Comparison of ENCODE assay signal across 8 cellular contexts in the genomic region with DNA sequence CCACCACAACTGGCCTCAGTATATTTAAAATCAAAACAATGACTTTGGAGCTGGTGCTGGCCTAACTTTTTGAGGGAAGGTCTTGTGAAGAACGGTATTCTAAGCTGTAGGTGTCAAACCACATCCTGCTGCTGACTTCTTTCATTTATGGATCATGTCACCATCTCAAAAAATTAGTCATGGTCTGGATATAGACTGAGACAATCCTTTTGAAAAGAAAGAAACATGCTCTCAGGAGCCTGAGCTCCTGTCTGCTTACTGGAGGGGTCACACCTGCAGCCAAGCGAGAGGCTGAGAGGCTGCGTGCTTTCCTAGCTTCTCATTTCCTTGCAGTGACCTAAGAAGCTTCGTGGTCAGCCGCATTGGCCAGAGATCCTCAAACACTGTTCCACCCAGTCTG. TPM values are rescaled to one million over a fixed set of nuclear protein-coding genes. Genes with fewer than 3 reads are reported as not detected.
DNase-seq lines count a peak whose midpoint lies in the region; ATAC-seq and TF ChIP-seq lines count a peak whose summit lies in the region.

No MANE protein-coding gene starts in this region.

- peak overlapping the region; percentile 5 for H3K4me3 Mint-ChIP-seq in central memory CD8-positive, alpha-beta T cell
- H3K4me3 Mint-ChIP-seq in endodermal cell, result no peak overlapping the region

- no peaks in the 10 kb centered on the region for H3K36me3 ChIP-seq in GM06990 (ENCODE audit: control insufficient read depth, insufficient read depth, low read length)
- H3K36me3 ChIP-seq in endodermal cell (ENCODE audit: control insufficient read depth, insufficient read depth, low read length), result no peaks in the 10 kb centered on the region
- H3K36me3 ChIP-seq in upper lobe of right lung, result no peaks in the 10 kb centered on the region

- H3K4me1 Mint-ChIP-seq in central memory CD8-positive, alpha-beta T cell, result peaks cover 12% of the 10 kb centered on the region
- no peaks in the 10 kb centered on the region for H3K4me1 Mint-ChIP-seq in endodermal cell

- peaks cover 3% of the 10 kb centered on the region for H3K36me3 Mint-ChIP-seq in central memory CD8-positive, alpha-beta T cell (ENCODE audit: insufficient read depth)
- H3K36me3 Mint-ChIP-seq in endodermal cell (ENCODE audit: low read depth), result no peaks in the 10 kb centered on the region

- ATAC-seq in GM21529 (IDR thresholded peaks at IDR 0.05; ENCODE audit: unreplicated experiment) (peak; percentile 94), upper lobe of right lung (no peak)
- ATAC-seq in central memory CD8-positive, alpha-beta T cell (replicated peaks; ENCODE audit: extremely low read depth, poor library complexity, severe bottlenecking), result peak; percentile 94

- H3K9me3 Mint-ChIP-seq in central memory CD8-positive, alpha-beta T cell, result no peaks in the 10 kb centered on the region
- H3K9me3 Mint-ChIP-seq in endodermal cell, result no peaks in the 10 kb centered on the region

- DNase-seq in GM06990 (ENCODE audit: extremely low read depth, insufficient read length), result peak; percentile 72
- DNase-seq in Jurkat, Clone E6-1 (ENCODE audit: low read depth, low spot score), result peak; percentile 51
- no peak for DNase-seq in central memory CD8-positive, alpha-beta T cell (ENCODE audit: low spot score in 2 of 2)
- DNase-seq in amygdala (lab: John Stamatoyannopoulos, UW), result no peak
- DNase-seq in endodermal cell, result no peak
- DNase-seq in midbrain (lab: John Stamatoyannopoulos, UW), result no peak
- no peak for DNase-seq in upper lobe of right lung

- no peaks in the 10 kb centered on the region for H3K27me3 Mint-ChIP-seq in central memory CD8-positive, alpha-beta T cell
- no peaks in the 10 kb centered on the region for H3K27me3 Mint-ChIP-seq in endodermal cell (ENCODE audit: insufficient read depth)

- H3K9ac ChIP-seq in endodermal cell (ENCODE audit: extremely low read depth, low read length, poor library complexity, severe bottlenecking), result no peak overlapping the region

- H3K9me3 ChIP-seq in endodermal cell (ENCODE audit: control insufficient read depth, low read length) (no peaks in the 10 kb centered on the region), upper lobe of right lung (no peaks in the 10 kb centered on the region)

- H3K27ac ChIP-seq in endodermal cell (ENCODE audit: low read depth, low read length) (no peak overlapping the region), upper lobe of right lung (no peak overlapping the region)

- intact Hi-C loops in upper lobe of right lung (cut with DNase I), result no loop called here

- 90 to 100% methylated on average over 2 to 5 of the region's 5 CpGs for WGBS in endodermal cell (ENCODE audit: insufficient coverage in 1 of 2, insufficient read length in 1 of 2), 2 experiments

- no peaks in the 10 kb centered on the region for H3K4me1 ChIP-seq in endodermal cell (ENCODE audit: control insufficient read depth, insufficient read depth, low read length)
- H3K4me1 ChIP-seq in upper lobe of right lung, result no peaks in the 10 kb centered on the region

- H3K27me3 ChIP-seq in GM06990 (replicated peaks; ENCODE audit: control insufficient read depth, insufficient read depth, low read length) (no peaks in the 10 kb centered on the region; the same call in 1 of the 2 replicates), endodermal cell (ENCODE audit: control insufficient read depth, insufficient read depth, low read length, poor library complexity, severe bottlenecking) (no peaks in the 10 kb centered on the region), upper lobe of right lung (no peaks in the 10 kb centered on the region)

- H3K27ac Mint-ChIP-seq in central memory CD8-positive, alpha-beta T cell (ENCODE audit: low read depth), result peak overlapping the region; percentile 56
- H3K27ac Mint-ChIP-seq in endodermal cell, result no peak overlapping the region

- no peak overlapping the region for H3K4me3 ChIP-seq in GM06990 (replicated peaks; ENCODE audit: low read depth, low read length)
- no peak overlapping the region for H3K4me3 ChIP-seq in Jurkat, Clone E6-1 (ENCODE audit: low read length)
- H3K4me3 ChIP-seq in endodermal cell (ENCODE audit: low read length), result no peak overlapping the region
- no peak overlapping the region for H3K4me3 ChIP-seq in upper lobe of right lung

- no peak for TF ChIP-seq CTCF in GM06990 (IDR thresholded peaks at IDR 0.05; ENCODE audit: insufficient read depth, low read length, poor library complexity, severe bottlenecking)
- TF ChIP-seq CTCF in endodermal cell (conservative IDR thresholded peaks at IDR 0.05), result no peak
- TF ChIP-seq CTCF in upper lobe of right lung (IDR thresholded peaks at IDR 0.05), result no peak

RNA-seq across cellular contexts. Expression of gene TIAM2, which starts 55.2 kb away (rescaled TPM):
- 3.7 TPM for polyA plus RNA-seq in Jurkat, Clone E6-1 (2012; ENCODE audit: insufficient read depth, insufficient read length)
- total RNA-seq in endodermal cell (10 to 100 TPM; 15.7 to 17.5 TPM), upper lobe of right lung (6.2 TPM)
- 19.0 TPM for polyA plus RNA-seq in endodermal cell (2013, experiment 1 of 2)
- 18.6 TPM for polyA plus RNA-seq in endodermal cell (2013, experiment 2 of 2)

Comparison
In these comparisons a context has a peak if more than half of its experiments do, and no peak if none do; other contexts are left out.
1. DNase-seq: peak in GM06990 (single experiment) and Jurkat, Clone E6-1 (single experiment); none in central memory CD8-positive, alpha-beta T cell (0 of 2), amygdala (0 of 56), endodermal cell (single experiment), midbrain (single experiment) and upper lobe of right lung (single experiment).